In the genomic region with DNA sequence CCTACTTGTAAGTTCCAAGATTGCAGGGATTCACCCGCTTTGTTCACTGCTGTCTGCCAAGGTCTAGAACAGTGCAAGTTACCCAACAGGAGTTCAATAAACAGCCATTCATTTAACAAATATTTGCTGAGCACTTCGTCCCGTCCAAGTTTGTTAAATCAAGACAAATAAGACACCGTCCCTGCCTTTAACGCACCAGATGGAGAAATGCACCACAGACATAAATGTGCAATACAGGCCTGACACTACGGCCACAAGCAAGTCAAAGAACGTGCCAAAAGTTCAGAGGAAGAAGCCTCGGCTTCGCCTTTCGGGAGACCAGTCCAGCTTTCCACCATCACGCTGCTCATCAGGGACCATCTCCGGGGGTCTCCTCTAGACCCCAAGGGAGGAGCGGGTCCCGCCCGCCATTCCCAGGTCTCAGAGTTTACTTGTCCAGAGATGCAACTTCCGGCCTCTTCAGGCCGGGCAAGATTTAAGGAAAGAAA, we compare ENCODE assay signal across 8 cellular contexts. TPM values are rescaled to one million over a fixed set of nuclear protein-coding genes. Genes with fewer than 3 reads are reported as not detected.
DNase-seq lines count a peak whose midpoint lies in the region; ATAC-seq and TF ChIP-seq lines count a peak whose summit lies in the region.

No MANE protein-coding gene starts in this region.

- intact Hi-C loops in activated T-helper 1 cell treated with anti-CD3 and anti-CD28 coated beads, Interleukin-12 subunit alpha, Interleukin-12 subunit beta, Interleukin-2, Interleukin-4 antibody, amounts not matched to agents 30 ng/mL and 10 ng/mL and 1 ng/mL, durations not matched to agents 14 hours and 24 hours and 36 hours (cut with micrococcal nuclease): loop anchor here (1.0 to 5.0 kb wide), 10 partner anchors 313 to 1551 kb away; partner anchors contain the start of genes CCDC93, DDX18, EPB41L5 and INSIG2
- intact Hi-C loops in left ventricle myocardium superior (cut with micrococcal nuclease): no loop called here

- H3K4me3 ChIP-seq in ACC112 (ENCODE audit: low read depth, low read length): peak overlapping the region; percentile 88

- H3K4me1 Mint-ChIP-seq in activated T-helper 1 cell treated with anti-CD3 and anti-CD28 coated beads, Interleukin-12 subunit alpha, Interleukin-12 subunit beta, Interleukin-2, Interleukin-4 antibody, amounts not matched to agents 30 ng/mL and 10 ng/mL and 1 ng/mL, durations not matched to agents 14 hours and 24 hours and 36 hours (ENCODE audit: low read depth): peaks cover 46% of the 10 kb centered on the region

- peak; percentile 8 for ATAC-seq in GM18505 (IDR thresholded peaks at IDR 0.05; ENCODE audit: unreplicated experiment)
- ATAC-seq in HG03432 (IDR thresholded peaks at IDR 0.05; ENCODE audit: unreplicated experiment): peak; percentile 1
- peak; percentile 1 for ATAC-seq in left ventricle myocardium superior

- H3K4me3 Mint-ChIP-seq in activated T-helper 1 cell treated with anti-CD3 and anti-CD28 coated beads, Interleukin-12 subunit alpha, Interleukin-12 subunit beta, Interleukin-2, Interleukin-4 antibody, amounts not matched to agents 30 ng/mL and 10 ng/mL and 1 ng/mL, durations not matched to agents 14 hours and 24 hours and 36 hours: peak overlapping the region; percentile 99

- H3K27ac Mint-ChIP-seq in activated T-helper 1 cell treated with anti-CD3 and anti-CD28 coated beads, Interleukin-12 subunit alpha, Interleukin-12 subunit beta, Interleukin-2, Interleukin-4 antibody, amounts not matched to agents 30 ng/mL and 10 ng/mL and 1 ng/mL, durations not matched to agents 14 hours and 24 hours and 36 hours: peak overlapping the region; percentile 99

- peak overlapping the region; percentile 96 for H2AFZ ChIP-seq in ACC112 (ENCODE audit: low read length, unreplicated experiment)

- peak overlapping the region; percentile 14; the same call in 1 of the 2 replicates for H3K27ac ChIP-seq in ACC112 (ENCODE audit: low read depth, low read length)

- peaks cover 17% of the 10 kb centered on the region for H3K36me3 ChIP-seq in ACC112 (ENCODE audit: insufficient read depth, low read length)

- peaks cover 39% of the 10 kb centered on the region for H3K36me3 Mint-ChIP-seq in activated T-helper 1 cell treated with anti-CD3 and anti-CD28 coated beads, Interleukin-12 subunit alpha, Interleukin-12 subunit beta, Interleukin-2, Interleukin-4 antibody, amounts not matched to agents 30 ng/mL and 10 ng/mL and 1 ng/mL, durations not matched to agents 14 hours and 24 hours and 36 hours (ENCODE audit: low read depth)

- H3K79me2 ChIP-seq in ACC112 (ENCODE audit: control insufficient read depth, insufficient read depth, low read length, unreplicated experiment): peaks cover 38% of the 10 kb centered on the region

- H3K27me3 Mint-ChIP-seq in activated T-helper 1 cell treated with anti-CD3 and anti-CD28 coated beads, Interleukin-12 subunit alpha, Interleukin-12 subunit beta, Interleukin-2, Interleukin-4 antibody, amounts not matched to agents 30 ng/mL and 10 ng/mL and 1 ng/mL, durations not matched to agents 14 hours and 24 hours and 36 hours (ENCODE audit: insufficient read depth): no peaks in the 10 kb centered on the region

- DNase-seq in activated T-helper 1 cell treated with anti-CD3 and anti-CD28 coated beads, Interleukin-12 subunit alpha, Interleukin-12 subunit beta, Interleukin-2, Interleukin-4 antibody, amounts not matched to agents 30 ng/mL and 10 ng/mL and 1 ng/mL, durations not matched to agents 14 hours and 24 hours and 36 hours (ENCODE audit: low spot score): no peak
- DNase-seq in left ventricle myocardium superior: no peak
- DNase-seq in renal cortical epithelial cell (ENCODE audit: low read depth): peak; percentile 28
- no peak for DNase-seq in NCI-H345 treated with DMSO at 0.1 percent for 48 hours (lab: John Stamatoyannopoulos, UW; ENCODE audit: unreplicated experiment)
- no peak for DNase-seq in NCI-H1436 treated with DMSO at 0.1 percent for 48 hours (lab: John Stamatoyannopoulos, UW)

- no peaks in the 10 kb centered on the region for H3K27me3 ChIP-seq in ACC112 (ENCODE audit: insufficient read depth, low read length)

- H3K9me3 Mint-ChIP-seq in activated T-helper 1 cell treated with anti-CD3 and anti-CD28 coated beads, Interleukin-12 subunit alpha, Interleukin-12 subunit beta, Interleukin-2, Interleukin-4 antibody, amounts not matched to agents 30 ng/mL and 10 ng/mL and 1 ng/mL, durations not matched to agents 14 hours and 24 hours and 36 hours: no peaks in the 10 kb centered on the region

- peaks cover 17% of the 10 kb centered on the region for H3K4me1 ChIP-seq in ACC112 (ENCODE audit: control insufficient read depth, insufficient read depth, low read length, unreplicated experiment)

- no peak for TF ChIP-seq POLR2A in GM18505 (IDR thresholded peaks at IDR 0.05; ENCODE audit: borderline replicate concordance, extremely low read depth, insufficient read depth, insufficient read length)

RNA-seq across cellular contexts. Expression of gene C2orf76, which starts 0.4 kb away (rescaled TPM):
- 10.3 and 10.7 TPM in 2 replicates for total RNA-seq in activated T-helper 1 cell treated with anti-CD3 and anti-CD28 coated beads, Interleukin-12 subunit alpha, Interleukin-12 subunit beta, Interleukin-2, Interleukin-4 antibody, amounts not matched to agents 30 ng/mL and 10 ng/mL and 1 ng/mL, durations not matched to agents 14 hours and 24 hours and 36 hours
- total RNA-seq in left ventricle myocardium superior: 6.5 TPM
- 5.9 and 7.5 TPM in 2 replicates for total RNA-seq in renal cortical epithelial cell

RNA-seq across cellular contexts. Expression of gene DBI, which starts 0.6 kb away (rescaled TPM):
- 142 and 146 TPM in 2 replicates for total RNA-seq in activated T-helper 1 cell treated with anti-CD3 and anti-CD28 coated beads, Interleukin-12 subunit alpha, Interleukin-12 subunit beta, Interleukin-2, Interleukin-4 antibody, amounts not matched to agents 30 ng/mL and 10 ng/mL and 1 ng/mL, durations not matched to agents 14 hours and 24 hours and 36 hours
- total RNA-seq in left ventricle myocardium superior: 315 TPM
- 103 and 126 TPM in 2 replicates for total RNA-seq in renal cortical epithelial cell
